Comparison of ENCODE assay signal across 18 cellular contexts in the genomic region with DNA sequence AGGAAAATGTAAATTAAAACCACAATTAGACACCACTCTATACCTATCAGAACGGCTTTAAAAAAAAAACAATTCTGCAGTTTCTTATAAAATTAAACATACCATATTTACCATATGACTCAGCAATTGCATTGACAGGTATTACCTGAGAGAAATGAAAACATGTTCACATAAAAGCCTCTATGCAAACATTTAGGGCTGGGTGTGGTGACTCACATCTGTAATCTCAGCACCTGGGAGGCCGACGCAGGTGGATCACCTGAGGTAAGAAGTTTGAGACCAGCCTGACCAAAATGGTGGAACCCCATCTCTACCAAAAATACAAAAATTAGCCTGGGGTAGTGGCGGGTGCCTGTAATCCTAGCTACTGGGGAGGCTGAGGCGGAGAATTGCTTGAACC.
"Had no signal": no experiment of that assay in that cellular context is flagged by ENCODE, and none has a peak within 500 bp of the region (broad histone marks: within the 10 kb centered on the region; RNA-seq: fewer than 3 reads in every experiment).

No MANE protein-coding gene starts in this region.

- H3K9me3 ChIP-seq: ovary, upper lobe of left lung had no signal

- H3K36me3 ChIP-seq: brain microvascular endothelial cell, heart right ventricle, neural progenitor cell, ovary, upper lobe of left lung had no signal

- FAIRE-seq: endometrium, frontal cortex had no signal

- DNase-seq: activated CD4-positive, alpha-beta T cell treated with anti-CD3 and anti-CD28 coated beads for 36 hours; activated CD8-positive, alpha-beta memory T cell treated with anti-CD3 and anti-CD28 coated beads, Interleukin-2, amount 50 U/mL, for 4 hours; activated CD8-positive, alpha-beta T cell treated with anti-CD3 and anti-CD28 coated beads for 36 hours; activated gamma-delta T cell treated with Interleukin-2 at 50 U/mL for 16 hours; activated naive CD8-positive, alpha-beta T cell treated with anti-CD3 and anti-CD28 coated beads for 36 hours; activated T-cell treated with anti-CD3 and anti-CD28 coated beads, Interleukin-2, amount 50 U/mL, for 72 hours; brain microvascular endothelial cell; dorsolateral prefrontal cortex; heart right ventricle; kidney glomerular epithelial cell; ovary; stimulated activated CD4-positive, alpha-beta T cell treated with anti-CD3 and anti-CD28 coated beads, Interleukin-4, amount 100 ng/mL, for 1 hour; T-helper 9 cell; upper lobe of left lung had no signal

- H3K27me3 ChIP-seq: neural progenitor cell, ovary, upper lobe of left lung had no signal

- H3K27ac ChIP-seq: brain microvascular endothelial cell, dorsolateral prefrontal cortex, heart right ventricle, neural progenitor cell, ovary, upper lobe of left lung, VCaP had no signal

- H3K4me2 ChIP-seq: neural progenitor cell had no signal

- H3K4me3 ChIP-seq: dorsolateral prefrontal cortex, heart right ventricle, neural progenitor cell, ovary, upper lobe of left lung had no signal

- ATAC-seq: activated CD4-positive, alpha-beta T cell treated with anti-CD3 and anti-CD28 coated beads for 36 hours; activated CD8-positive, alpha-beta T cell treated with anti-CD3 and anti-CD28 coated beads for 36 hours; activated T-cell treated with anti-CD3 and anti-CD28 coated beads, Interleukin-2, amount 50 U/mL, for 72 hours; heart right ventricle had no signal

- H2AFZ ChIP-seq: neural progenitor cell had no signal
